ENCODE assay signal across 21 cellular contexts in the genomic region with DNA sequence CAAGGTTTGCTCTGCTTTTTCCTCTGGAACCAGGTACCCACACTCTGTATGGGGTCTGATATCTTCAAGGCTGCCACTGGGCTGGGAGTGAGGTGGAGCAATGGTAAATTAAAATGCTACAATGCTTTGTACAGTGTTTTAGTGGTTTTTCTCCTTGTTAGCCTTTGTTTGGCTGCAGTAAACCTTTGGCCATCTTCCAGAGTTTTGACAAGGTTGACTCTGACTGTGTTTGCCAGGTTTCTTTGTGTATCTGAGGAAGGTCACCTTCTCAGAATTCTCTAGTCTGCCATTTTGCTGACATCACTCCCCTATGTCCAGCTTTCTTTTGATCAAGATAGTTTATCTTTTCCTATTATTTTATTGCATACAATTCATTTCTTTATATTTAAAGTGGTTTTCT. TPM values are rescaled to one million over a fixed set of nuclear protein-coding genes. Genes with fewer than 3 reads are reported as not detected.
"Had no signal": no experiment of that assay in that cellular context is flagged by ENCODE, and none has a peak within 500 bp of the region (broad histone marks: within the 10 kb centered on the region; RNA-seq: fewer than 3 reads in every experiment).

No MANE protein-coding gene starts in this region.

- H3K4me3 ChIP-seq: gastrocnemius medialis, heart right ventricle, left lung, stomach, uterus had no signal

- H3K9me3 ChIP-seq: gastrocnemius medialis, left lung, stomach, uterus had no signal

- ATAC-seq: activated CD4-positive, alpha-beta T cell treated with anti-CD3 and anti-CD28 coated beads for 36 hours; activated CD8-positive, alpha-beta T cell treated with anti-CD3 and anti-CD28 coated beads for 36 hours; gastrocnemius medialis; left lung had no signal

- DNase-seq: activated CD4-positive, alpha-beta T cell treated with anti-CD3 and anti-CD28 coated beads for 36 hours; activated CD8-positive, alpha-beta memory T cell treated with anti-CD3 and anti-CD28 coated beads, Interleukin-2, amount 50 U/mL, for 48 hours; activated CD8-positive, alpha-beta T cell treated with anti-CD3 and anti-CD28 coated beads for 36 hours; activated naive CD4-positive, alpha-beta T cell; cortex of kidney; effector memory CD4-positive, alpha-beta T cell; gastrocnemius medialis; heart right ventricle; left lung; mesenchymal stem cell; nephron progenitor cell; stimulated activated CD4-positive, alpha-beta T cell treated with anti-CD3 and anti-CD28 coated beads, Interleukin-4, amount 100 ng/mL, for 24 hours; stomach; T-helper 9 cell; uterus had no signal

- H3K4me1 ChIP-seq: gastrocnemius medialis, left lung, stomach, uterus had no signal

- H3K36me3 ChIP-seq: gastrocnemius medialis, heart right ventricle, left lung, stomach, uterus had no signal

RNA-seq across cellular contexts. Expression of gene SPATA31D1, which starts 11.2 kb away (rescaled TPM):
- total RNA-seq: activated CD4-positive, alpha-beta T cell treated with anti-CD3 and anti-CD28 coated beads for 36 hours; activated CD8-positive, alpha-beta T cell treated with anti-CD3 and anti-CD28 coated beads for 36 hours; activated T-helper 1 cell treated with anti-CD3 and anti-CD28 coated beads, Interleukin-12 subunit alpha, Interleukin-12 subunit beta, Interleukin-2, Interleukin-4 antibody, amounts not matched to agents 30 ng/mL and 10 ng/mL and 1 ng/mL, durations not matched to agents 14 hours and 24 hours and 36 hours; astrocyte; cardiac septum; fibroblast of lung; gastrocnemius medialis; left lung; osteoblast; pulmonary artery endothelial cell; stomach had no signal

RNA-seq across cellular contexts. Expression of gene SPATA31D3, which starts 56.5 kb away (rescaled TPM):
- total RNA-seq: activated CD4-positive, alpha-beta T cell treated with anti-CD3 and anti-CD28 coated beads for 36 hours; activated CD8-positive, alpha-beta T cell treated with anti-CD3 and anti-CD28 coated beads for 36 hours; activated T-helper 1 cell treated with anti-CD3 and anti-CD28 coated beads, Interleukin-12 subunit alpha, Interleukin-12 subunit beta, Interleukin-2, Interleukin-4 antibody, amounts not matched to agents 30 ng/mL and 10 ng/mL and 1 ng/mL, durations not matched to agents 14 hours and 24 hours and 36 hours; astrocyte; cardiac septum; fibroblast of lung; gastrocnemius medialis; heart right ventricle; left lung; osteoblast; pulmonary artery endothelial cell; stomach had no signal
